1 cellular context compared by ENCODE assay signal in the genomic region with DNA sequence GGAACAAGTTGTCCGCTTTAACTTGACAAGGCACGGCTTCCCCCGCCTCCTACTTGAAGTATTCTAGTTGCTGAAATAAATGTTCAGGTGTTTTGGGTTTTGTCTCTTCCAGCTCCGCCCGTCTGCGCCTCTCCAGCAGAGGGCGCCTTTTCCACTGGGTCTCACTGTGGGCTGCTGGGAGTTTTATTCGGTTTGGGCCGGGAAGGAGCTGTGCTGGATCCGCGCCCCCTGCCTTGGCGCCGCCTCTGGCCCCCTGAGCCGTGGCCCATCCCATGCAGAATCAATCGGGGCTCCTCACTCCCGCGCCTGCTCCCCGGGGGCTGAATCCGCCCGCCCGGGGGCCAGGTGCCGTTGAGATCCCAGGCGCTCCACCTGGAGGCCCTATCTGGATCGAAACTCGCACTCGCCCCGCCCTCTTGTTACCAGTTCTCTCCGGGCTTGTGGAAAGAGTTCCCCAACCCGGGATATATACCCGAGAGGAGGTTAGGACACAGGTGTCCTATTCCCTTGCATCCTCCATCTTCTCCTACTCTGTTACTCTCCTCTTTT.
TF ChIP-seq lines count a peak whose summit lies in the region.

No MANE protein-coding gene starts in this region.

TF ChIP-seq in HepG2, 621 proteins besides CTCF, POLR2A, EP300 and RAD21 (continued from another document and continues in another):
- TF ChIP-seq, protein P1, sequence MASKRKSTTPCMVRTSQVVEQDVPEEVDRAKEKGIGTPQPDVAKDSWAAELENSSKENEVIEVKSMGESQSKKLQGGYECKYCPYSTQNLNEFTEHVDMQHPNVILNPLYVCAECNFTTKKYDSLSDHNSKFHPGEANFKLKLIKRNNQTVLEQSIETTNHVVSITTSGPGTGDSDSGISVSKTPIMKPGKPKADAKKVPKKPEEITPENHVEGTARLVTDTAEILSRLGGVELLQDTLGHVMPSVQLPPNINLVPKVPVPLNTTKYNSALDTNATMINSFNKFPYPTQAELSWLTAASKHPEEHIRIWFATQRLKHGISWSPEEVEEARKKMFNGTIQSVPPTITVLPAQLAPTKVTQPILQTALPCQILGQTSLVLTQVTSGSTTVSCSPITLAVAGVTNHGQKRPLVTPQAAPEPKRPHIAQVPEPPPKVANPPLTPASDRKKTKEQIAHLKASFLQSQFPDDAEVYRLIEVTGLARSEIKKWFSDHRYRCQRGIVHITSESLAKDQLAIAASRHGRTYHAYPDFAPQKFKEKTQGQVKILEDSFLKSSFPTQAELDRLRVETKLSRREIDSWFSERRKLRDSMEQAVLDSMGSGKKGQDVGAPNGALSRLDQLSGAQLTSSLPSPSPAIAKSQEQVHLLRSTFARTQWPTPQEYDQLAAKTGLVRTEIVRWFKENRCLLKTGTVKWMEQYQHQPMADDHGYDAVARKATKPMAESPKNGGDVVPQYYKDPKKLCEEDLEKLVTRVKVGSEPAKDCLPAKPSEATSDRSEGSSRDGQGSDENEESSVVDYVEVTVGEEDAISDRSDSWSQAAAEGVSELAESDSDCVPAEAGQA (IDR thresholded peaks at IDR 0.05; ENCODE audit: low read depth) = no peak
- TF ChIP-seq, protein P1 (CRISPR knock-in tag; IDR thresholded peaks at IDR 0.05; ENCODE audit: borderline replicate concordance) = 0 out of 2 replicates have a peak, but pooled peaks have one; percentile 14
- TF ChIP-seq SMARCE1 (IDR thresholded peaks at IDR 0.05; ENCODE audit: borderline replicate concordance) (no peak), TSC22D2 (CRISPR knock-in tag; IDR thresholded peaks at IDR 0.05; ENCODE audit: borderline replicate concordance) (no peak), TEAD2 (CRISPR knock-in tag; IDR thresholded peaks at IDR 0.05) (no peak), ZNF746 (CRISPR knock-in tag; IDR thresholded peaks at IDR 0.05) (no peak), GABPA (IDR thresholded peaks at IDR 0.05; ENCODE audit: low read depth, low read length) (no peak), GABPA (CRISPR knock-in tag; IDR thresholded peaks at IDR 0.05; ENCODE audit: low read depth) (no peak), ZNF703 (CRISPR knock-in tag; IDR thresholded peaks at IDR 0.05; ENCODE audit: borderline replicate concordance) (no peak), ZSCAN25 (CRISPR knock-in tag; IDR thresholded peaks at IDR 0.05) (no peak), ZNF225 (CRISPR knock-in tag; IDR thresholded peaks at IDR 0.05) (no peak), PCBP1 (IDR thresholded peaks at IDR 0.05; ENCODE audit: borderline replicate concordance, low read depth, low read length) (no peak), MTF1 (CRISPR knock-in tag; IDR thresholded peaks at IDR 0.05) (no peak), ZNF468 (CRISPR knock-in tag; IDR thresholded peaks at IDR 0.05) (no peak), ZBTB7A (CRISPR knock-in tag; IDR thresholded peaks at IDR 0.05) (no peak), MAFK (conservative IDR thresholded peaks at IDR 0.05 in 1 of 2, IDR thresholded peaks at IDR 0.05 in 1 of 2; ENCODE audit: low read length in 2 of 2) (no peak), MYC (CRISPR knock-in tag; IDR thresholded peaks at IDR 0.05; ENCODE audit: borderline replicate concordance) (no peak), CCDC6 (CRISPR knock-in tag; IDR thresholded peaks at IDR 0.05) (no peak), ARID2 (CRISPR knock-in tag; IDR thresholded peaks at IDR 0.05; ENCODE audit: borderline replicate concordance) (no peak), NFE2 (CRISPR knock-in tag; IDR thresholded peaks at IDR 0.05) (no peak), ATF7-NPFF (CRISPR knock-in tag; IDR thresholded peaks at IDR 0.05; ENCODE audit: low read depth) (no peak), RBAK (CRISPR knock-in tag; IDR thresholded peaks at IDR 0.05) (no peak), KLF12 (CRISPR knock-in tag; IDR thresholded peaks at IDR 0.05; ENCODE audit: borderline replicate concordance) (no peak), ZNF10 (CRISPR knock-in tag; IDR thresholded peaks at IDR 0.05; ENCODE audit: borderline replicate concordance, low read depth) (no peak), HIVEP1 (CRISPR knock-in tag; IDR thresholded peaks at IDR 0.05) (0 out of 2 replicates have a peak, but pooled peaks have one; percentile 29), NONO (IDR thresholded peaks at IDR 0.05) (no peak), NONO (CRISPR knock-in tag; conservative IDR thresholded peaks at IDR 0.05) (0 out of 2 replicates have a peak, but pooled peaks have one; percentile 27), POGZ (CRISPR knock-in tag; IDR thresholded peaks at IDR 0.05) (peak; percentile 92), SALL1 (CRISPR knock-in tag; IDR thresholded peaks at IDR 0.05) (0 out of 2 replicates have a peak, but pooled peaks have one; percentile 42), MEIS1 (CRISPR knock-in tag; IDR thresholded peaks at IDR 0.05; ENCODE audit: borderline replicate concordance) (no peak)
- TF ChIP-seq, protein P2, sequence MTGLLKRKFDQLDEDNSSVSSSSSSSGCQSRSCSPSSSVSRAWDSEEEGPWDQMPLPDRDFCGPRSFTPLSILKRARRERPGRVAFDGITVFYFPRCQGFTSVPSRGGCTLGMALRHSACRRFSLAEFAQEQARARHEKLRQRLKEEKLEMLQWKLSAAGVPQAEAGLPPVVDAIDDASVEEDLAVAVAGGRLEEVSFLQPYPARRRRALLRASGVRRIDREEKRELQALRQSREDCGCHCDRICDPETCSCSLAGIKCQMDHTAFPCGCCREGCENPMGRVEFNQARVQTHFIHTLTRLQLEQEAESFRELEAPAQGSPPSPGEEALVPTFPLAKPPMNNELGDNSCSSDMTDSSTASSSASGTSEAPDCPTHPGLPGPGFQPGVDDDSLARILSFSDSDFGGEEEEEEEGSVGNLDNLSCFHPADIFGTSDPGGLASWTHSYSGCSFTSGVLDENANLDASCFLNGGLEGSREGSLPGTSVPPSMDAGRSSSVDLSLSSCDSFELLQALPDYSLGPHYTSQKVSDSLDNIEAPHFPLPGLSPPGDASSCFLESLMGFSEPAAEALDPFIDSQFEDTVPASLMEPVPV (CRISPR knock-in tag; IDR thresholded peaks at IDR 0.05) = no peak
- TF ChIP-seq, protein P3, sequence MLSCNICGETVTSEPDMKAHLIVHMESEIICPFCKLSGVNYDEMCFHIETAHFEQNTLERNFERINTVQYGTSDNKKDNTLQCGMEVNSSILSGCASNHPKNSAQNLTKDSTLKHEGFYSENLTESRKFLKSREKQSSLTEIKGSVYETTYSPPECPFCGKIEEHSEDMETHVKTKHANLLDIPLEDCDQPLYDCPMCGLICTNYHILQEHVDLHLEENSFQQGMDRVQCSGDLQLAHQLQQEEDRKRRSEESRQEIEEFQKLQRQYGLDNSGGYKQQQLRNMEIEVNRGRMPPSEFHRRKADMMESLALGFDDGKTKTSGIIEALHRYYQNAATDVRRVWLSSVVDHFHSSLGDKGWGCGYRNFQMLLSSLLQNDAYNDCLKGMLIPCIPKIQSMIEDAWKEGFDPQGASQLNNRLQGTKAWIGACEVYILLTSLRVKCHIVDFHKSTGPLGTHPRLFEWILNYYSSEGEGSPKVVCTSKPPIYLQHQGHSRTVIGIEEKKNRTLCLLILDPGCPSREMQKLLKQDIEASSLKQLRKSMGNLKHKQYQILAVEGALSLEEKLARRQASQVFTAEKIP (CRISPR knock-in tag; IDR thresholded peaks at IDR 0.05; ENCODE audit: borderline replicate concordance) = no peak
- TF ChIP-seq, protein P4, sequence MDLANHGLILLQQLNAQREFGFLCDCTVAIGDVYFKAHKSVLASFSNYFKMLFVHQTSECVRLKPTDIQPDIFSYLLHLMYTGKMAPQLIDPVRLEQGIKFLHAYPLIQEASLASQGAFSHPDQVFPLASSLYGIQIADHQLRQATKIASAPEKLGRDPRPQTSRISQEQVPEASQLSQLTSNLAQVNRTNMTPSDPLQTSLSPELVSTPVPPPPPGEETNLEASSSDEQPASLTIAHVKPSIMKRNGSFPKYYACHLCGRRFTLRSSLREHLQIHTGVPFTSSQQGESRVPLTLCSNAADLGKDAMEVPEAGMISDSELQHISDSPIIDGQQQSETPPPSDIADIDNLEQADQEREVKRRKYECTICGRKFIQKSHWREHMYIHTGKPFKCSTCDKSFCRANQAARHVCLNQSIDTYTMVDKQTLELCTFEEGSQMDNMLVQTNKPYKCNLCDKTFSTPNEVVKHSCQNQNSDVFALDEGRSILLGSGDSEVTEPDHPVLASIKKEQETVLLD (CRISPR knock-in tag; IDR thresholded peaks at IDR 0.05; ENCODE audit: low read depth) = no peak
- TF ChIP-seq, protein P5, sequence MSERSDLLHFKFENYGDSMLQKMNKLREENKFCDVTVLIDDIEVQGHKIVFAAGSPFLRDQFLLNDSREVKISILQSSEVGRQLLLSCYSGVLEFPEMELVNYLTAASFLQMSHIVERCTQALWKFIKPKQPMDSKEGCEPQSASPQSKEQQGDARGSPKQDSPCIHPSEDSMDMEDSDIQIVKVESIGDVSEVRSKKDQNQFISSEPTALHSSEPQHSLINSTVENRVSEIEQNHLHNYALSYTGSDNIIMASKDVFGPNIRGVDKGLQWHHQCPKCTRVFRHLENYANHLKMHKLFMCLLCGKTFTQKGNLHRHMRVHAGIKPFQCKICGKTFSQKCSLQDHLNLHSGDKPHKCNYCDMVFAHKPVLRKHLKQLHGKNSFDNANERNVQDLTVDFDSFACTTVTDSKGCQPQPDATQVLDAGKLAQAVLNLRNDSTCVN (CRISPR knock-in tag; IDR thresholded peaks at IDR 0.05; ENCODE audit: borderline replicate concordance) = no peak
- TF ChIP-seq, protein P6, sequence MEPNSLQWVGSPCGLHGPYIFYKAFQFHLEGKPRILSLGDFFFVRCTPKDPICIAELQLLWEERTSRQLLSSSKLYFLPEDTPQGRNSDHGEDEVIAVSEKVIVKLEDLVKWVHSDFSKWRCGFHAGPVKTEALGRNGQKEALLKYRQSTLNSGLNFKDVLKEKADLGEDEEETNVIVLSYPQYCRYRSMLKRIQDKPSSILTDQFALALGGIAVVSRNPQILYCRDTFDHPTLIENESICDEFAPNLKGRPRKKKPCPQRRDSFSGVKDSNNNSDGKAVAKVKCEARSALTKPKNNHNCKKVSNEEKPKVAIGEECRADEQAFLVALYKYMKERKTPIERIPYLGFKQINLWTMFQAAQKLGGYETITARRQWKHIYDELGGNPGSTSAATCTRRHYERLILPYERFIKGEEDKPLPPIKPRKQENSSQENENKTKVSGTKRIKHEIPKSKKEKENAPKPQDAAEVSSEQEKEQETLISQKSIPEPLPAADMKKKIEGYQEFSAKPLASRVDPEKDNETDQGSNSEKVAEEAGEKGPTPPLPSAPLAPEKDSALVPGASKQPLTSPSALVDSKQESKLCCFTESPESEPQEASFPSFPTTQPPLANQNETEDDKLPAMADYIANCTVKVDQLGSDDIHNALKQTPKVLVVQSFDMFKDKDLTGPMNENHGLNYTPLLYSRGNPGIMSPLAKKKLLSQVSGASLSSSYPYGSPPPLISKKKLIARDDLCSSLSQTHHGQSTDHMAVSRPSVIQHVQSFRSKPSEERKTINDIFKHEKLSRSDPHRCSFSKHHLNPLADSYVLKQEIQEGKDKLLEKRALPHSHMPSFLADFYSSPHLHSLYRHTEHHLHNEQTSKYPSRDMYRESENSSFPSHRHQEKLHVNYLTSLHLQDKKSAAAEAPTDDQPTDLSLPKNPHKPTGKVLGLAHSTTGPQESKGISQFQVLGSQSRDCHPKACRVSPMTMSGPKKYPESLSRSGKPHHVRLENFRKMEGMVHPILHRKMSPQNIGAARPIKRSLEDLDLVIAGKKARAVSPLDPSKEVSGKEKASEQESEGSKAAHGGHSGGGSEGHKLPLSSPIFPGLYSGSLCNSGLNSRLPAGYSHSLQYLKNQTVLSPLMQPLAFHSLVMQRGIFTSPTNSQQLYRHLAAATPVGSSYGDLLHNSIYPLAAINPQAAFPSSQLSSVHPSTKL (CRISPR knock-in tag; IDR thresholded peaks at IDR 0.05) = peak; percentile 51; the same call in 1 of the 2 replicates
- TF ChIP-seq, protein P7, sequence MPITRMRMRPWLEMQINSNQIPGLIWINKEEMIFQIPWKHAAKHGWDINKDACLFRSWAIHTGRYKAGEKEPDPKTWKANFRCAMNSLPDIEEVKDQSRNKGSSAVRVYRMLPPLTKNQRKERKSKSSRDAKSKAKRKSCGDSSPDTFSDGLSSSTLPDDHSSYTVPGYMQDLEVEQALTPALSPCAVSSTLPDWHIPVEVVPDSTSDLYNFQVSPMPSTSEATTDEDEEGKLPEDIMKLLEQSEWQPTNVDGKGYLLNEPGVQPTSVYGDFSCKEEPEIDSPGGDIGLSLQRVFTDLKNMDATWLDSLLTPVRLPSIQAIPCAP (CRISPR knock-in tag; IDR thresholded peaks at IDR 0.05; ENCODE audit: low read depth) = no peak
- TF ChIP-seq, protein P8, sequence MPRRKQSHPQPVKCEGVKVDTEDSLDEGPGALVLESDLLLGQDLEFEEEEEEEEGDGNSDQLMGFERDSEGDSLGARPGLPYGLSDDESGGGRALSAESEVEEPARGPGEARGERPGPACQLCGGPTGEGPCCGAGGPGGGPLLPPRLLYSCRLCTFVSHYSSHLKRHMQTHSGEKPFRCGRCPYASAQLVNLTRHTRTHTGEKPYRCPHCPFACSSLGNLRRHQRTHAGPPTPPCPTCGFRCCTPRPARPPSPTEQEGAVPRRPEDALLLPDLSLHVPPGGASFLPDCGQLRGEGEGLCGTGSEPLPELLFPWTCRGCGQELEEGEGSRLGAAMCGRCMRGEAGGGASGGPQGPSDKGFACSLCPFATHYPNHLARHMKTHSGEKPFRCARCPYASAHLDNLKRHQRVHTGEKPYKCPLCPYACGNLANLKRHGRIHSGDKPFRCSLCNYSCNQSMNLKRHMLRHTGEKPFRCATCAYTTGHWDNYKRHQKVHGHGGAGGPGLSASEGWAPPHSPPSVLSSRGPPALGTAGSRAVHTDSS (CRISPR knock-in tag; conservative IDR thresholded peaks at IDR 0.05) = no peak; the same call in 1 of the 2 replicates
- TF ChIP-seq, protein P9, sequence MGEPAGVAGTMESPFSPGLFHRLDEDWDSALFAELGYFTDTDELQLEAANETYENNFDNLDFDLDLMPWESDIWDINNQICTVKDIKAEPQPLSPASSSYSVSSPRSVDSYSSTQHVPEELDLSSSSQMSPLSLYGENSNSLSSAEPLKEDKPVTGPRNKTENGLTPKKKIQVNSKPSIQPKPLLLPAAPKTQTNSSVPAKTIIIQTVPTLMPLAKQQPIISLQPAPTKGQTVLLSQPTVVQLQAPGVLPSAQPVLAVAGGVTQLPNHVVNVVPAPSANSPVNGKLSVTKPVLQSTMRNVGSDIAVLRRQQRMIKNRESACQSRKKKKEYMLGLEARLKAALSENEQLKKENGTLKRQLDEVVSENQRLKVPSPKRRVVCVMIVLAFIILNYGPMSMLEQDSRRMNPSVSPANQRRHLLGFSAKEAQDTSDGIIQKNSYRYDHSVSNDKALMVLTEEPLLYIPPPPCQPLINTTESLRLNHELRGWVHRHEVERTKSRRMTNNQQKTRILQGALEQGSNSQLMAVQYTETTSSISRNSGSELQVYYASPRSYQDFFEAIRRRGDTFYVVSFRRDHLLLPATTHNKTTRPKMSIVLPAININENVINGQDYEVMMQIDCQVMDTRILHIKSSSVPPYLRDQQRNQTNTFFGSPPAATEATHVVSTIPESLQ (CRISPR knock-in tag; conservative IDR thresholded peaks at IDR 0.05) = no peak
